ENCODE assay signal across 18 cellular contexts in genomic region chr1:215911406-215911968, GRCh38.
A peak's percentile ranks its signal among the peaks of the same experiment; 100 is the strongest.
DNase-seq lines count a peak whose midpoint lies in the region; ATAC-seq, FAIRE-seq and TF ChIP-seq lines count a peak whose summit lies in the region.
"Had no signal": no experiment of that assay in that cellular context is flagged by ENCODE, and none has a peak within 500 bp of the region (broad histone marks: within the 10 kb centered on the region; RNA-seq: fewer than 3 reads in every experiment).

No MANE protein-coding gene starts in this region.

- ATAC-seq in GM18520 (IDR thresholded peaks at IDR 0.05; ENCODE audit: unreplicated experiment): no peak
- ATAC-seq: activated CD4-positive, CD25-positive, alpha-beta regulatory T cell treated with anti-CD3 and anti-CD28 coated beads, Interleukin-2, amount 50 U/mL, for 24 hours; activated T-helper 17 cell treated with anti-CD3 and anti-CD28 coated beads, Interleukin-2, amount 50 U/mL, for 72 hours had no signal

- H3K4me1 ChIP-seq in mesendoderm (ENCODE audit: control insufficient read depth, low read depth, low read length): no peaks in the 10 kb centered on the region
- H3K4me1 ChIP-seq: adrenal gland had no signal

- no peak overlapping the region for H2BK120ac ChIP-seq in mesendoderm (ENCODE audit: low read depth, low read length)

- no peak overlapping the region for H2BK15ac ChIP-seq in mesendoderm (replicated peaks; ENCODE audit: low read depth)

- no peaks in the 10 kb centered on the region for H3K36me3 ChIP-seq in mesendoderm (ENCODE audit: control insufficient read depth, insufficient read depth, low read length)
- H3K36me3 ChIP-seq: adrenal gland had no signal

- no peak overlapping the region for H3K4me2 ChIP-seq in mesendoderm (ENCODE audit: low read length)

- no peak overlapping the region for H2AK5ac ChIP-seq in mesendoderm (ENCODE audit: low read length)

- no peak for FAIRE-seq in GM12891 (lab: Jason Lieb, UNC)
- FAIRE-seq: endothelial cell of umbilical vein, G401.6 had no signal

- H3K9ac ChIP-seq in mesendoderm (ENCODE audit: low read length): no peak overlapping the region

- H4K8ac ChIP-seq in mesendoderm (ENCODE audit: low read depth, low read length): no peak overlapping the region

- no peaks in the 10 kb centered on the region for H3K79me2 ChIP-seq in mesendoderm (ENCODE audit: control insufficient read depth, insufficient read depth, low read length)

- DNase-seq in GM04503 (ENCODE audit: low read depth) (peak; percentile 33), M059J (ENCODE audit: low read depth) (peak; percentile 33), astrocyte of the spinal cord (ENCODE audit: low read depth, low spot score) (peak; percentile 44), mesendoderm (peak; percentile 12), GM12891 (ENCODE audit: insufficient read length, low spot score) (no peak)
- no peak for DNase-seq in stimulated activated naive CD4-positive, alpha-beta T cell (lab: John Stamatoyannopoulos, UW)
- no peak for DNase-seq in stimulated activated CD4-positive, alpha-beta T cell treated with anti-CD3 and anti-CD28 coated beads, Interleukin-4, amount 100 ng/mL, for 1 hour
- DNase-seq: adrenal gland; COR-L47; H7; SHP77 treated with DMSO at 0.1 percent for 48 hours; stimulated activated CD4-positive, alpha-beta T cell treated with anti-CD3 and anti-CD28 coated beads, Interleukin-4, amount 100 ng/mL, for 4 hours; stimulated activated CD8-positive, alpha-beta memory T cell treated with anti-CD3 and anti-CD28 coated beads, Interleukin-4, amount 100 ng/mL, for 48 hours had no signal

- TF ChIP-seq POLR2A in GM12891 (IDR thresholded peaks at IDR 0.05; ENCODE audit: low read depth, low read length): no peak

- H3K23ac ChIP-seq in mesendoderm (ENCODE audit: low read length): no peak overlapping the region

- H3K18ac ChIP-seq in mesendoderm (ENCODE audit: low read length): no peak overlapping the region

- H3K79me1 ChIP-seq in mesendoderm (ENCODE audit: low read length): no peaks in the 10 kb centered on the region

- no peak overlapping the region for H3K56ac ChIP-seq in mesendoderm (ENCODE audit: low read length)

- no peak overlapping the region for H3K4me3 ChIP-seq in astrocyte of the spinal cord (ENCODE audit: low read depth, low read length)
- H3K4me3 ChIP-seq in mesendoderm (ENCODE audit: low read length): no peak overlapping the region
- H3K4me3 ChIP-seq: adrenal gland had no signal

- H3K27ac ChIP-seq in mesendoderm (ENCODE audit: low read depth, low read length): no peak overlapping the region
- H3K27ac ChIP-seq: adrenal gland had no signal

- H3K27me3 ChIP-seq in mesendoderm (ENCODE audit: insufficient read depth, low read length, poor library complexity): no peaks in the 10 kb centered on the region
- H3K27me3 ChIP-seq: adrenal gland had no signal

- H2BK5ac ChIP-seq in mesendoderm (ENCODE audit: low read length): no peak overlapping the region

- H3K4ac ChIP-seq in mesendoderm (ENCODE audit: low read depth, low read length): no peak overlapping the region

- WGBS in mesendoderm (ENCODE audit: extremely low coverage, insufficient coverage, low lambda C conversion rate): no CpG with 5 or more reads among the region's 1 CpG

- no peak overlapping the region for H4K5ac ChIP-seq in mesendoderm (ENCODE audit: low read length)

- in situ Hi-C loops in astrocyte of the spinal cord (cut with HindIII; ENCODE audit: low sequenced_read_pairs): no loop called here

- TF ChIP-seq CTCF in astrocyte of the spinal cord (IDR thresholded peaks at IDR 0.05; ENCODE audit: low read depth, low read length): peak; percentile 12

TF ChIP-seq in GM12891, 5 proteins besides CTCF, POLR2A, EP300 and RAD21:
- no peak for TF ChIP-seq TAF1 (IDR thresholded peaks at IDR 0.05; ENCODE audit: low read depth, low read length)
- TF ChIP-seq SPI1 (IDR thresholded peaks at IDR 0.05; ENCODE audit: low read depth, low read length): no peak
- no peak for TF ChIP-seq POLR2AphosphoS5 (IDR thresholded peaks at IDR 0.05; ENCODE audit: low read depth, low read length)
- TF ChIP-seq POU2F2 (IDR thresholded peaks at IDR 0.05; ENCODE audit: low read depth, low read length): no peak
- TF ChIP-seq PAX5 (IDR thresholded peaks at IDR 0.05; ENCODE audit: insufficient read depth, low read length, severe bottlenecking): no peak

Comparison
In these comparisons a context has a peak if more than half of its experiments do, and no peak if none do; other contexts are left out.
1. DNase-seq: peak in GM04503 (single experiment), M059J (single experiment), astrocyte of the spinal cord (single experiment) and mesendoderm (single experiment); none in stimulated activated naive CD4-positive, alpha-beta T cell (0 of 6), stimulated activated CD4-positive, alpha-beta T cell treated with anti-CD3 and anti-CD28 coated beads, Interleukin-4, amount 100 ng/mL, for 1 hour (single experiment) and GM12891 (single experiment).